In the genomic region with DNA sequence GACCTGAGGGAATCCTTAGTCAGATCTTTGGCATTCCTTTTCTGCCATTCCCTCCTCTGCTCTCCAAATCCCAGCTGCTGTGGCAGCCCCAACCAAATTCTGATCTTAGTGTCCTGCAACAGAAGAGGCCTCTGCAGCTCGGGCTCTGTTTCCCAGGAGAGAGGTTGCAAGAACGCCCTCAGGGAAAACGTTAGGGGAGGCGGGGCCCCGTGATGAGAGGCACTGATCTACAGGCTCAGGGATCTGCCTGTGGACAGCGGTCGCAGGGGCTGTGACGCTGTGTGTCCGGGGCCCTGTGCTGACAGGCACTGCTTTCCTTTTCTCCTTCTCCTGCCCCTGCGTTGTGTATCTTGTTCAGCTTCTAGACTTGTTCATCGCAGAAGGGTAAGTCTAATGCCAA, we compare ENCODE assay signal across 1 cellular context.
TF ChIP-seq lines count a peak whose summit lies in the region.

No MANE protein-coding gene starts in this region.

TF ChIP-seq in IMR-90, 13 proteins besides CTCF, POLR2A, EP300 and RAD21 (continued from another document):
- TF ChIP-seq, protein P1, sequence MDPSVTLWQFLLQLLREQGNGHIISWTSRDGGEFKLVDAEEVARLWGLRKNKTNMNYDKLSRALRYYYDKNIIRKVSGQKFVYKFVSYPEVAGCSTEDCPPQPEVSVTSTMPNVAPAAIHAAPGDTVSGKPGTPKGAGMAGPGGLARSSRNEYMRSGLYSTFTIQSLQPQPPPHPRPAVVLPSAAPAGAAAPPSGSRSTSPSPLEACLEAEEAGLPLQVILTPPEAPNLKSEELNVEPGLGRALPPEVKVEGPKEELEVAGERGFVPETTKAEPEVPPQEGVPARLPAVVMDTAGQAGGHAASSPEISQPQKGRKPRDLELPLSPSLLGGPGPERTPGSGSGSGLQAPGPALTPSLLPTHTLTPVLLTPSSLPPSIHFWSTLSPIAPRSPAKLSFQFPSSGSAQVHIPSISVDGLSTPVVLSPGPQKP (IDR thresholded peaks at IDR 0.05; ENCODE audit: borderline replicate concordance, low read depth, low read length): no peak
- TF ChIP-seq CEBPB (IDR thresholded peaks at IDR 0.05; ENCODE audit: low read depth, low read length) (no peak), RFX5 (IDR thresholded peaks at IDR 0.05; ENCODE audit: low read depth, low read length) (no peak), MAFK (IDR thresholded peaks at IDR 0.05; ENCODE audit: low read depth, low read length) (no peak), RCOR1 (IDR thresholded peaks at IDR 0.05; ENCODE audit: insufficient replicate concordance, low read length) (no peak)
